1 cellular context compared by ENCODE assay signal in the genomic region with DNA sequence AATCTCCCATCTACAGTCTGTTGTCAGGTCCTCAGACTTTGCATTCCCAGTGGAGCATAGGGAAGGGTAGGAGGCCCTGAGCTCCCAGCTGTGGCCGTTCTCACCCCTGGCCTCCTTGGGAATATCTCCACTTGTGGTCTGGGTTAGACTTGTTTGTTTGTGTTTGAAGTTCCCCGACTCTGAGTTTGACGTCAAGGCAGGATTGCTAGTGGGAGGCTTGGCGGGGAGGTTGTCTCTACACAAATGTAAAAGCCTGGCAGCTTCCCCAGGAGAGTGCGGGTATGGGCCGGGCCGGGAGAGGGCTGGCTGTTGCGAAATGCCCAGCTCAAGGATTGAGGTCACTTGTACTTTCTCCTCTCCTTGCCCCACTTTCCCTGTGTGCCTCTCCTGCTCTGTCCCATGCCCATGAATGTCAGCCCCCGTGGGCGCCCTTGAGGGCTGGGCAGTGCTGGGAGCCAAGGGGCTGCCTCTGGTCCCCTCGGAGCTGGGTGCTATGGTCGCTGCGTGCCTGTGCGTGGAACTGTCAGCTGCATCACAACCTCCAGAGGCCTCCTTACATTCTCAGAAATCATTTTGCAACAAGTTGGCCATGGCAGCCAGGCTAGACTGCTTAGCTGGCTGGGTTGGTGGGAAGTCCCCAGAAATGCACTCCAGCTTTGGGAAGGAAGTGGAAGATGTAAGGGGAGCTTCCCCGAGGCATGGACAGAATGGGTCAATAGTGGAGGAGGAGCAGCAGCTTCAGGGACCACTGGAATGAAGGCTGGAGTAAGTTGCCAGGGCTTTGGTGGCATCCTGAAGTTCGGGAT.
TF ChIP-seq lines count a peak whose summit lies in the region.

No MANE protein-coding gene starts in this region.

TF ChIP-seq in K562, 482 proteins besides CTCF, POLR2A, EP300 and RAD21 (continued from another document):
- TF ChIP-seq, protein P1, sequence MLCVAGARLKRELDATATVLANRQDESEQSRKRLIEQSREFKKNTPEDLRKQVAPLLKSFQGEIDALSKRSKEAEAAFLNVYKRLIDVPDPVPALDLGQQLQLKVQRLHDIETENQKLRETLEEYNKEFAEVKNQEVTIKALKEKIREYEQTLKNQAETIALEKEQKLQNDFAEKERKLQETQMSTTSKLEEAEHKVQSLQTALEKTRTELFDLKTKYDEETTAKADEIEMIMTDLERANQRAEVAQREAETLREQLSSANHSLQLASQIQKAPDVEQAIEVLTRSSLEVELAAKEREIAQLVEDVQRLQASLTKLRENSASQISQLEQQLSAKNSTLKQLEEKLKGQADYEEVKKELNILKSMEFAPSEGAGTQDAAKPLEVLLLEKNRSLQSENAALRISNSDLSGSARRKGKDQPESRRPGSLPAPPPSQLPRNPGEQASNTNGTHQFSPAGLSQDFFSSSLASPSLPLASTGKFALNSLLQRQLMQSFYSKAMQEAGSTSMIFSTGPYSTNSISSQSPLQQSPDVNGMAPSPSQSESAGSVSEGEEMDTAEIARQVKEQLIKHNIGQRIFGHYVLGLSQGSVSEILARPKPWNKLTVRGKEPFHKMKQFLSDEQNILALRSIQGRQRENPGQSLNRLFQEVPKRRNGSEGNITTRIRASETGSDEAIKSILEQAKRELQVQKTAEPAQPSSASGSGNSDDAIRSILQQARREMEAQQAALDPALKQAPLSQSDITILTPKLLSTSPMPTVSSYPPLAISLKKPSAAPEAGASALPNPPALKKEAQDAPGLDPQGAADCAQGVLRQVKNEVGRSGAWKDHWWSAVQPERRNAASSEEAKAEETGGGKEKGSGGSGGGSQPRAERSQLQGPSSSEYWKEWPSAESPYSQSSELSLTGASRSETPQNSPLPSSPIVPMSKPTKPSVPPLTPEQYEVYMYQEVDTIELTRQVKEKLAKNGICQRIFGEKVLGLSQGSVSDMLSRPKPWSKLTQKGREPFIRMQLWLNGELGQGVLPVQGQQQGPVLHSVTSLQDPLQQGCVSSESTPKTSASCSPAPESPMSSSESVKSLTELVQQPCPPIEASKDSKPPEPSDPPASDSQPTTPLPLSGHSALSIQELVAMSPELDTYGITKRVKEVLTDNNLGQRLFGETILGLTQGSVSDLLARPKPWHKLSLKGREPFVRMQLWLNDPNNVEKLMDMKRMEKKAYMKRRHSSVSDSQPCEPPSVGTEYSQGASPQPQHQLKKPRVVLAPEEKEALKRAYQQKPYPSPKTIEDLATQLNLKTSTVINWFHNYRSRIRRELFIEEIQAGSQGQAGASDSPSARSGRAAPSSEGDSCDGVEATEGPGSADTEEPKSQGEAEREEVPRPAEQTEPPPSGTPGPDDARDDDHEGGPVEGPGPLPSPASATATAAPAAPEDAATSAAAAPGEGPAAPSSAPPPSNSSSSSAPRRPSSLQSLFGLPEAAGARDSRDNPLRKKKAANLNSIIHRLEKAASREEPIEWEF (CRISPR knock-in tag; IDR thresholded peaks at IDR 0.05) = no peak
- TF ChIP-seq, protein P2, sequence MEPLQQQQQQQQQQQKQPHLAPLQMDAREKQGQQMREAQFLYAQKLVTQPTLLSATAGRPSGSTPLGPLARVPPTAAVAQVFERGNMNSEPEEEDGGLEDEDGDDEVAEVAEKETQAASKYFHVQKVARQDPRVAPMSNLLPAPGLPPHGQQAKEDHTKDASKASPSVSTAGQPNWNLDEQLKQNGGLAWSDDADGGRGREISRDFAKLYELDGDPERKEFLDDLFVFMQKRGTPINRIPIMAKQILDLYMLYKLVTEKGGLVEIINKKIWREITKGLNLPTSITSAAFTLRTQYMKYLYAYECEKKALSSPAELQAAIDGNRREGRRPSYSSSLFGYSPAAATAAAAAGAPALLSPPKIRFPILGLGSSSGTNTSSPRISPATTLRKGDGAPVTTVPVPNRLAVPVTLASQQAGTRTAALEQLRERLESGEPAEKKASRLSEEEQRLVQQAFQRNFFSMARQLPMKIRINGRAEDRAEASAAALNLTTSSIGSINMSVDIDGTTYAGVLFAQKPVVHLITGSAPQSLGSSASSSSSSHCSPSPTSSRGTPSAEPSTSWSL (CRISPR knock-in tag; IDR thresholded peaks at IDR 0.05; ENCODE audit: borderline replicate concordance) = no peak
